8 cellular contexts compared by ENCODE assay signal in the genomic region with DNA sequence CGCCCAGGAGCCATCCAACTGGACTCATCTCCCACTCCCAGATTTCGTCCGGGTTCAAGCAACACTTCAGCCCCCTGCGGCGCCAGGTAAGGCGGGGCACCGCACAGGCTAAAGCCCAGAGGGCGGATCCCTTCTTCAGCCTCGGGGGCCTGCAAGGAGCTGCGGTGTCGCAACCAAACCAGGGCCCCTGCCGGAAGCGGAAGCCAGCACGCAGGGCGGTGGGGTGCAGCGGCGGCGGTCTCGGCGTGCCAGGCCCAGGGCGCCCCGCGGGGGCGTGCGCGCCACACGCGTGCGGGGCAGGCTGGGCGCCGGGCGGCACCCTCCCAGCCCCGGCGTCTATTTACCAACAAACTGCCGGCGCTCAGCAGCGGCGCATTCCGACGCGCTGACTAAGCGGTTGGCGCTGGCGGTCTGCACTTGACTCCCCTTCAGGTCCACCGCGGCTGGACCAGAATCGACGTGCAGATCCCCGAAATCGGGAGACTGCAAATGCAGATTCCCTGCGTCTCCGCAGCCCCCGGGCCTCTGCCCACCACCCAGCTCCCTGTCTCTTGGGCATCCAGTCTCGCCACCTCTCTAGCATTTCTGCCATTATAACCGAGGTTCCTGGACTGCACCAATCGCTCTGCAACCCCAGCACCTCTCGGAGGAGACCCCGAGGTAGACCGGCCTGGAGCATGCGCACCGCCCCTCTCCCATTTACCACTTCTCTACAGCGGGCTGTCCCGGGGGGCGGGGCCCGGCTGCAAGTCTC. TPM values are rescaled to one million over a fixed set of nuclear protein-coding genes. Genes with fewer than 3 reads are reported as not detected.
DNase-seq lines count a peak whose midpoint lies in the region; ATAC-seq and TF ChIP-seq lines count a peak whose summit lies in the region.

No MANE protein-coding gene starts in this region.

- no peaks in the 10 kb centered on the region for H3K36me3 Mint-ChIP-seq in natural killer cell
- no peaks in the 10 kb centered on the region for H3K36me3 Mint-ChIP-seq in stimulated activated naive CD8-positive, alpha-beta T cell treated with anti-CD3 and anti-CD28 coated beads, Interleukin-15, Interleukin-2, amounts not matched to agents 100 ng/mL and 50 ng/mL, for 24 hours (ENCODE audit: low read depth)

- peak overlapping the region; percentile 88 for H3K4me3 Mint-ChIP-seq in natural killer cell
- peak overlapping the region; percentile 88 for H3K4me3 Mint-ChIP-seq in stimulated activated naive CD8-positive, alpha-beta T cell treated with anti-CD3 and anti-CD28 coated beads, Interleukin-15, Interleukin-2, amounts not matched to agents 100 ng/mL and 50 ng/mL, for 24 hours

- H3K4me3 ChIP-seq in epithelial cell of esophagus (ENCODE audit: low read length): peak overlapping the region; percentile 55

- peak; percentile 48 for ATAC-seq in HG02678 (IDR thresholded peaks at IDR 0.05; ENCODE audit: unreplicated experiment)
- peak; percentile 82 to 83 (median 83) for ATAC-seq in natural killer cell

- H3K9me3 Mint-ChIP-seq in natural killer cell: no peaks in the 10 kb centered on the region
- no peaks in the 10 kb centered on the region for H3K9me3 Mint-ChIP-seq in stimulated activated naive CD8-positive, alpha-beta T cell treated with anti-CD3 and anti-CD28 coated beads, Interleukin-15, Interleukin-2, amounts not matched to agents 100 ng/mL and 50 ng/mL, for 24 hours

- intact Hi-C loops in natural killer cell (cut with micrococcal nuclease): no loop called here

- H3K27ac Mint-ChIP-seq in natural killer cell: peak overlapping the region in 1 of 2 donors; percentile 44
- peak overlapping the region; percentile 81 for H3K27ac Mint-ChIP-seq in stimulated activated naive CD8-positive, alpha-beta T cell treated with anti-CD3 and anti-CD28 coated beads, Interleukin-15, Interleukin-2, amounts not matched to agents 100 ng/mL and 50 ng/mL, for 24 hours

- peak; percentile 47 for DNase-seq in DMS153 (lab: John Stamatoyannopoulos, UW)
- peak; percentile 96 for DNase-seq in NCI-H82 (lab: John Stamatoyannopoulos, UW)
- peak in 2 of 3 experiments; percentile 39 to 50 for DNase-seq in activated CD8-positive, alpha-beta memory T cell treated with anti-CD3 and anti-CD28 coated beads for 48 hours (ENCODE audit: low read depth in 2 of 3, low spot score in 2 of 3)
- peak; percentile 80 for DNase-seq in epithelial cell of esophagus (ENCODE audit: low read depth)
- peak; percentile 61 for DNase-seq in natural killer cell
- DNase-seq in C1 segment of cervical spinal cord (lab: John Stamatoyannopoulos, UW): no peak

- TF ChIP-seq CTCF in epithelial cell of esophagus (IDR thresholded peaks at IDR 0.05; ENCODE audit: insufficient read depth, low read depth, low read length, missing control alignments) (no peak), natural killer cell (IDR thresholded peaks at IDR 0.05) (no peak)

- H3K4me1 Mint-ChIP-seq in natural killer cell: peaks cover 44 to 77% of the 10 kb centered on the region in 2 donors
- H3K4me1 Mint-ChIP-seq in stimulated activated naive CD8-positive, alpha-beta T cell treated with anti-CD3 and anti-CD28 coated beads, Interleukin-15, Interleukin-2, amounts not matched to agents 100 ng/mL and 50 ng/mL, for 24 hours (ENCODE audit: low read depth): peaks cover 60% of the 10 kb centered on the region

- H3K27me3 Mint-ChIP-seq in natural killer cell (ENCODE audit: low read depth in 2 of 2): peaks cover 54 to 80% of the 10 kb centered on the region in 2 donors
- peaks cover 83% of the 10 kb centered on the region for H3K27me3 Mint-ChIP-seq in stimulated activated naive CD8-positive, alpha-beta T cell treated with anti-CD3 and anti-CD28 coated beads, Interleukin-15, Interleukin-2, amounts not matched to agents 100 ng/mL and 50 ng/mL, for 24 hours

RNA-seq across cellular contexts. Expression of a gene that starts 0.4 kb away (rescaled TPM):
- total RNA-seq in natural killer cell: 1 to 10 TPM in 1 of 3 donors, under 1 TPM in 1, not detected in 1; 0.35 to 1.1 TPM

RNA-seq across cellular contexts. Expression of a gene that starts 26.5 kb away (rescaled TPM):
- not detected for total RNA-seq in natural killer cell

Comparison
In these comparisons a context has a peak if more than half of its experiments do, and no peak if none do; other contexts are left out.
1. DNase-seq: peak in DMS153 (single experiment), NCI-H82 (single experiment), activated CD8-positive, alpha-beta memory T cell treated with anti-CD3 and anti-CD28 coated beads for 48 hours (2 of 3), epithelial cell of esophagus (single experiment) and natural killer cell (single experiment); none in C1 segment of cervical spinal cord (0 of 14).